Comparison of ENCODE assay signal across 19 cellular contexts in the genomic region with DNA sequence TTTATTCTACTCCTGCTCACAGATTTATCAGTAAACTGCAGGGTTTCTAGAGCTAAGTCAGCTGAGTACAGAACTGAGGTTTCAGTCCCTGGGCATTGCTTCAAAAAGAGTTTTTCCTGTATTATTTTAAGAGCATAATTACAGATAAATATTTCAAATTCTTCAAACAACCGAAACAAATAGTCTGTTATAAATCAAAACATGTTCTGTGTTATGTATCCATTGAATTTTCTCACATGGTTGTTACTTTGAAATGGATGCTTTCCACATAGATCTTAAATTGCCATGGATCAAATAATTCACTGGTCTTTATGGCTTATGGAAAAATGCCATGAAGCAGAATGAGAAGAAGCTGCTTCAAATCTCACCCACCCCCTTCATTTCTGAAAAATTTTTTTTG.
A peak's percentile ranks its signal among the peaks of the same experiment; 100 is the strongest.
DNase-seq lines count a peak whose midpoint lies in the region; ATAC-seq and TF ChIP-seq lines count a peak whose summit lies in the region.
"Had no signal": no experiment of that assay in that cellular context is flagged by ENCODE, and none has a peak within 500 bp of the region (broad histone marks: within the 10 kb centered on the region; RNA-seq: fewer than 3 reads in every experiment).

No MANE protein-coding gene starts in this region.

- H3K27me3 ChIP-seq in BLaER1 treated with 17β-estradiol and CSF1 and Interleukin-3, amounts not matched to agents 10 nM and 100 nM = no peaks in the 10 kb centered on the region
- H3K27me3 ChIP-seq: ascending aorta, hepatocyte had no signal

- CTCF ChIA-PET in activated CD8-positive, alpha-beta T cell treated with anti-CD3 and anti-CD28 coated beads for 36 hours (lab: Charles Lee) = interaction anchor here (1.3 to 3.5 kb wide), 3 partner anchors 22 to 66 kb away, joined by 3 to 19 read pairs (median 5); no protein-coding TSS in a partner anchor

- intact Hi-C loops in activated CD8-positive, alpha-beta T cell treated with anti-CD3 and anti-CD28 coated beads for 36 hours (cut with micrococcal nuclease) = loop anchor here (10.0 kb wide), 1 partner anchor 147 kb away; no protein-coding TSS in a partner anchor

- peak; percentile 67 for DNase-seq in AG10803 (ENCODE audit: low read depth)
- DNase-seq in activated CD8-positive, alpha-beta T cell treated with anti-CD3 and anti-CD28 coated beads for 36 hours = no peak
- peak; percentile 43 for DNase-seq in fibroblast of peridontal ligament (ENCODE audit: extremely low read depth)
- DNase-seq in amygdala (lab: John Stamatoyannopoulos, UW) = no peak
- DNase-seq in NCI-H748 (lab: John Stamatoyannopoulos, UW; ENCODE audit: unreplicated experiment) = no peak
- no peak for DNase-seq in stimulated activated CD4-positive, alpha-beta T cell treated with anti-CD3 and anti-CD28 coated beads, Interleukin-1b, Interleukin-23, amount 100 ng/mL, for 48 hours
- DNase-seq: activated CD4-positive, alpha-beta T cell treated with anti-CD3 and anti-CD28 coated beads for 1 hour; activated T-cell treated with anti-CD3 and anti-CD28 coated beads, Interleukin-2, amount 50 U/mL, for 1 hour; DMS 273 treated with DMSO at 0.1 percent for 48 hours; NCI-H1105 treated with DMSO at 0.1 percent for 48 hours; NCI-H524 treated with DMSO at 0.1 percent for 48 hours; Right ventricle myocardium superior; stimulated activated CD8-positive, alpha-beta memory T cell treated with anti-CD3 and anti-CD28 coated beads, Interleukin-4, amount 100 ng/mL, for 48 hours had no signal

- peak overlapping the region; percentile 96 for H3K27ac Mint-ChIP-seq in activated CD8-positive, alpha-beta T cell treated with anti-CD3 and anti-CD28 coated beads for 36 hours
- H3K27ac Mint-ChIP-seq: GM23338, memory B cell had no signal

- H3K4me3 Mint-ChIP-seq in activated CD8-positive, alpha-beta T cell treated with anti-CD3 and anti-CD28 coated beads for 36 hours = no peak overlapping the region
- H3K4me3 Mint-ChIP-seq: GM23338, memory B cell, neural crest cell had no signal

- H3K9me3 Mint-ChIP-seq in activated CD8-positive, alpha-beta T cell treated with anti-CD3 and anti-CD28 coated beads for 36 hours = peaks cover 4% of the 10 kb centered on the region
- H3K9me3 Mint-ChIP-seq: GM23338, memory B cell, neural crest cell had no signal

- no peak for TF ChIP-seq CTCF in AG10803 (conservative IDR thresholded peaks at IDR 0.05; ENCODE audit: low read length)
- TF ChIP-seq CTCF in activated CD8-positive, alpha-beta T cell treated with anti-CD3 and anti-CD28 coated beads for 36 hours (IDR thresholded peaks at IDR 0.05) = no peak

- H3K4me1 ChIP-seq in BLaER1 treated with 17β-estradiol and CSF1 and Interleukin-3, amounts not matched to agents 10 nM and 100 nM = peaks cover 87 to 100% (median 95%) of the 10 kb centered on the region in 10 experiments

- POLR2A ChIA-PET in activated CD8-positive, alpha-beta T cell treated with anti-CD3 and anti-CD28 coated beads for 36 hours (lab: Charles Lee) = interaction anchor here (1.4 kb wide), 1 partner anchor 61 kb away, joined by 6 read pairs; no protein-coding TSS in a partner anchor

- ATAC-seq in activated CD8-positive, alpha-beta T cell treated with anti-CD3 and anti-CD28 coated beads for 36 hours = no peak
- ATAC-seq: GM23338 had no signal

- H4K20me1 ChIP-seq in BLaER1 treated with 17β-estradiol and CSF1 and Interleukin-3, amounts not matched to agents 10 nM and 100 nM = no peaks in the 10 kb centered on the region

- no peak overlapping the region for H3K4me3 ChIP-seq in AG10803 (ENCODE audit: low read length)
- H3K4me3 ChIP-seq in BLaER1 treated with 17β-estradiol and CSF1 and Interleukin-3, amounts not matched to agents 10 nM and 100 nM = no peak overlapping the region
- H3K4me3 ChIP-seq: ascending aorta, GM23338, hepatocyte had no signal

- peaks cover 79% of the 10 kb centered on the region for H3K36me3 Mint-ChIP-seq in activated CD8-positive, alpha-beta T cell treated with anti-CD3 and anti-CD28 coated beads for 36 hours (ENCODE audit: low read depth)

- H3K9ac ChIP-seq in BLaER1 treated with 17β-estradiol and CSF1 and Interleukin-3, amounts not matched to agents 10 nM and 100 nM = peak overlapping the region in 1 of 11 experiments; percentile 8; a peak in 3 of 22 replicates

- peaks cover 0 to 41% (median 31%) of the 10 kb centered on the region in 11 experiments; a peak in 15 of 22 replicates for H3K9me3 ChIP-seq in BLaER1 treated with 17β-estradiol and CSF1 and Interleukin-3, amounts not matched to agents 10 nM and 100 nM (replicated peaks in 1 of 11)
- H3K9me3 ChIP-seq: ascending aorta had no signal

- peak overlapping the region; percentile 61 to 94 (median 87); a peak in 21 of 22 replicates for H3K4me2 ChIP-seq in BLaER1 treated with 17β-estradiol and CSF1 and Interleukin-3, amounts not matched to agents 10 nM and 100 nM
- H3K4me2 ChIP-seq: GM23338, hepatocyte had no signal

- no peaks in the 10 kb centered on the region for H3K27me3 Mint-ChIP-seq in activated CD8-positive, alpha-beta T cell treated with anti-CD3 and anti-CD28 coated beads for 36 hours
- H3K27me3 Mint-ChIP-seq: memory B cell had no signal

- peaks cover 6 to 79% (median 68%) of the 10 kb centered on the region in 11 experiments; a peak in 20 of 22 replicates for H3K36me3 ChIP-seq in BLaER1 treated with 17β-estradiol and CSF1 and Interleukin-3, amounts not matched to agents 10 nM and 100 nM
- H3K36me3 ChIP-seq: ascending aorta had no signal

- peaks cover 94% of the 10 kb centered on the region for H3K4me1 Mint-ChIP-seq in activated CD8-positive, alpha-beta T cell treated with anti-CD3 and anti-CD28 coated beads for 36 hours (ENCODE audit: low read depth)

- peak overlapping the region; percentile 14 to 100 (median 97); a peak in 18 of 22 replicates for H3K27ac ChIP-seq in BLaER1 treated with 17β-estradiol and CSF1 and Interleukin-3, amounts not matched to agents 10 nM and 100 nM
- H3K27ac ChIP-seq: ascending aorta, hepatocyte had no signal

Comparison
In these comparisons a context has a peak if more than half of its experiments do, and no peak if none do; other contexts are left out.
1. DNase-seq: peak in AG10803 (single experiment) and fibroblast of peridontal ligament (single experiment); none in activated CD8-positive, alpha-beta T cell treated with anti-CD3 and anti-CD28 coated beads for 36 hours (single experiment), amygdala (0 of 56), NCI-H748 (single experiment) and stimulated activated CD4-positive, alpha-beta T cell treated with anti-CD3 and anti-CD28 coated beads, Interleukin-1b, Interleukin-23, amount 100 ng/mL, for 48 hours (single experiment).